Comparison of ENCODE assay signal across 1 cellular context in genomic region chr4:55729306-55730142, GRCh38.
TF ChIP-seq lines count a peak whose summit lies in the region.

No MANE protein-coding gene starts in this region.

TF ChIP-seq in K562, 482 proteins besides CTCF, POLR2A, EP300 and RAD21 (continued from another document and continues in another):
- TF ChIP-seq YBX1 (IDR thresholded peaks at IDR 0.05): no peak
- no peak for TF ChIP-seq BRF1 (IDR thresholded peaks at IDR 0.05; ENCODE audit: borderline replicate concordance, extremely low read depth, insufficient read length)
- no peak for TF ChIP-seq KDM2B (CRISPR knock-in tag; IDR thresholded peaks at IDR 0.05)
- TF ChIP-seq SIN3B (IDR thresholded peaks at IDR 0.05; ENCODE audit: low read depth): no peak
- no peak for TF ChIP-seq ZNF668 (CRISPR knock-in tag; IDR thresholded peaks at IDR 0.05)
- no peak for TF ChIP-seq RBM15 (IDR thresholded peaks at IDR 0.05; ENCODE audit: insufficient read depth, low read length)
- no peak for TF ChIP-seq HCFC1 (IDR thresholded peaks at IDR 0.05; ENCODE audit: low read depth, low read length)
- peak; percentile 77 for TF ChIP-seq NEUROD1 (IDR thresholded peaks at IDR 0.05; ENCODE audit: borderline replicate concordance, low read depth, low read length, partially characterized antibody)
- TF ChIP-seq CXXC5 (CRISPR knock-in tag; IDR thresholded peaks at IDR 0.05): peak; percentile 51
- no peak for TF ChIP-seq CBFB (CRISPR knock-in tag; IDR thresholded peaks at IDR 0.05)
- no peak for TF ChIP-seq ZNF253 (CRISPR knock-in tag; conservative IDR thresholded peaks at IDR 0.05)
- peak; percentile 76 for TF ChIP-seq ZNF644 (tag; IDR thresholded peaks at IDR 0.05; ENCODE audit: low read depth)
- peak; percentile 64 for TF ChIP-seq CBFA2T2 (conservative IDR thresholded peaks at IDR 0.05)
- TF ChIP-seq, protein P1, sequence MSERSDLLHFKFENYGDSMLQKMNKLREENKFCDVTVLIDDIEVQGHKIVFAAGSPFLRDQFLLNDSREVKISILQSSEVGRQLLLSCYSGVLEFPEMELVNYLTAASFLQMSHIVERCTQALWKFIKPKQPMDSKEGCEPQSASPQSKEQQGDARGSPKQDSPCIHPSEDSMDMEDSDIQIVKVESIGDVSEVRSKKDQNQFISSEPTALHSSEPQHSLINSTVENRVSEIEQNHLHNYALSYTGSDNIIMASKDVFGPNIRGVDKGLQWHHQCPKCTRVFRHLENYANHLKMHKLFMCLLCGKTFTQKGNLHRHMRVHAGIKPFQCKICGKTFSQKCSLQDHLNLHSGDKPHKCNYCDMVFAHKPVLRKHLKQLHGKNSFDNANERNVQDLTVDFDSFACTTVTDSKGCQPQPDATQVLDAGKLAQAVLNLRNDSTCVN (CRISPR knock-in tag; IDR thresholded peaks at IDR 0.05): no peak
- TF ChIP-seq ZNF785 (CRISPR knock-in tag; IDR thresholded peaks at IDR 0.05): no peak
- TF ChIP-seq CBX3 (IDR thresholded peaks at IDR 0.05; ENCODE audit: borderline replicate concordance in 1 of 2, low read length in 2 of 2): peak in 1 of 2 experiments; percentile 21; a peak in 1 of 3 replicates
- no peak for TF ChIP-seq POLR3G (IDR thresholded peaks at IDR 0.05; ENCODE audit: extremely low read depth, insufficient read length, insufficient replicate concordance)
- TF ChIP-seq ADNP (tag; IDR thresholded peaks at IDR 0.05): no peak
- TF ChIP-seq, protein P2, sequence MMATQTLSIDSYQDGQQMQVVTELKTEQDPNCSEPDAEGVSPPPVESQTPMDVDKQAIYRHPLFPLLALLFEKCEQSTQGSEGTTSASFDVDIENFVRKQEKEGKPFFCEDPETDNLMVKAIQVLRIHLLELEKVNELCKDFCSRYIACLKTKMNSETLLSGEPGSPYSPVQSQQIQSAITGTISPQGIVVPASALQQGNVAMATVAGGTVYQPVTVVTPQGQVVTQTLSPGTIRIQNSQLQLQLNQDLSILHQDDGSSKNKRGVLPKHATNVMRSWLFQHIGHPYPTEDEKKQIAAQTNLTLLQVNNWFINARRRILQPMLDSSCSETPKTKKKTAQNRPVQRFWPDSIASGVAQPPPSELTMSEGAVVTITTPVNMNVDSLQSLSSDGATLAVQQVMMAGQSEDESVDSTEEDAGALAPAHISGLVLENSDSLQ (IDR thresholded peaks at IDR 0.05): no peak
- TF ChIP-seq ZNF586 (CRISPR knock-in tag; conservative IDR thresholded peaks at IDR 0.05): no peak
- no peak for TF ChIP-seq NR1H2 (CRISPR knock-in tag; IDR thresholded peaks at IDR 0.05)
- TF ChIP-seq ELF2 (CRISPR knock-in tag; IDR thresholded peaks at IDR 0.05): no peak
- TF ChIP-seq SREBF1 (IDR thresholded peaks at IDR 0.05; ENCODE audit: borderline replicate concordance, low read depth, low read length): peak; percentile 48; the same call in 1 of the 2 replicates
- no peak for TF ChIP-seq NFE2L1 (tag; IDR thresholded peaks at IDR 0.05; ENCODE audit: borderline replicate concordance, low read depth)
- peak; percentile 68 to 89; a peak in 3 of 4 replicates for TF ChIP-seq RCOR1 (IDR thresholded peaks at IDR 0.05; ENCODE audit: borderline replicate concordance in 1 of 2, low read depth in 2 of 2, low read length in 2 of 2)
- TF ChIP-seq ZNF583 (CRISPR knock-in tag; IDR thresholded peaks at IDR 0.05): no peak
- TF ChIP-seq ETS2 (tag; IDR thresholded peaks at IDR 0.05; ENCODE audit: borderline replicate concordance, poor library complexity, severe bottlenecking): no peak
- no peak for TF ChIP-seq PHF21A (IDR thresholded peaks at IDR 0.05; ENCODE audit: borderline replicate concordance, low read depth)
- TF ChIP-seq SPI1 (IDR thresholded peaks at IDR 0.05; ENCODE audit: borderline replicate concordance, low read depth, low read length): no peak
- peak; percentile 81 for TF ChIP-seq TCF3 (CRISPR knock-in tag; IDR thresholded peaks at IDR 0.05)
- TF ChIP-seq ZNF830 (CRISPR knock-in tag; IDR thresholded peaks at IDR 0.05): no peak
- no peak for TF ChIP-seq RBM17 (IDR thresholded peaks at IDR 0.05; ENCODE audit: borderline replicate concordance, low read depth, low read length)
- no peak; the same call in 1 of the 2 replicates for TF ChIP-seq ZNF197 (CRISPR knock-in tag; IDR thresholded peaks at IDR 0.05; ENCODE audit: low read depth)
- no peak for TF ChIP-seq ZNF551 (CRISPR knock-in tag; IDR thresholded peaks at IDR 0.05)
- TF ChIP-seq CSDE1 (IDR thresholded peaks at IDR 0.05): no peak
- TF ChIP-seq DACH1 (IDR thresholded peaks at IDR 0.05; ENCODE audit: partially characterized antibody): peak; percentile 52
- peak; percentile 55; the same call in 1 of the 2 replicates for TF ChIP-seq NBN (IDR thresholded peaks at IDR 0.05; ENCODE audit: low read depth)
- TF ChIP-seq RNF2 (IDR thresholded peaks at IDR 0.05): peak; percentile 99
- TF ChIP-seq POLR3A (IDR thresholded peaks at IDR 0.05; ENCODE audit: borderline replicate concordance, extremely low read depth, insufficient read depth, insufficient read length): no peak
- peak; percentile 86 for TF ChIP-seq BRD9 (IDR thresholded peaks at IDR 0.05; ENCODE audit: low read depth, partially characterized antibody)
- no peak for TF ChIP-seq HBP1 (CRISPR knock-in tag; IDR thresholded peaks at IDR 0.05)
- no peak for TF ChIP-seq ZNF431 (CRISPR knock-in tag; IDR thresholded peaks at IDR 0.05)
- TF ChIP-seq, protein P3, sequence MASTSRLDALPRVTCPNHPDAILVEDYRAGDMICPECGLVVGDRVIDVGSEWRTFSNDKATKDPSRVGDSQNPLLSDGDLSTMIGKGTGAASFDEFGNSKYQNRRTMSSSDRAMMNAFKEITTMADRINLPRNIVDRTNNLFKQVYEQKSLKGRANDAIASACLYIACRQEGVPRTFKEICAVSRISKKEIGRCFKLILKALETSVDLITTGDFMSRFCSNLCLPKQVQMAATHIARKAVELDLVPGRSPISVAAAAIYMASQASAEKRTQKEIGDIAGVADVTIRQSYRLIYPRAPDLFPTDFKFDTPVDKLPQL (IDR thresholded peaks at IDR 0.05; ENCODE audit: extremely low read depth, insufficient read length): no peak
- TF ChIP-seq, protein P4, sequence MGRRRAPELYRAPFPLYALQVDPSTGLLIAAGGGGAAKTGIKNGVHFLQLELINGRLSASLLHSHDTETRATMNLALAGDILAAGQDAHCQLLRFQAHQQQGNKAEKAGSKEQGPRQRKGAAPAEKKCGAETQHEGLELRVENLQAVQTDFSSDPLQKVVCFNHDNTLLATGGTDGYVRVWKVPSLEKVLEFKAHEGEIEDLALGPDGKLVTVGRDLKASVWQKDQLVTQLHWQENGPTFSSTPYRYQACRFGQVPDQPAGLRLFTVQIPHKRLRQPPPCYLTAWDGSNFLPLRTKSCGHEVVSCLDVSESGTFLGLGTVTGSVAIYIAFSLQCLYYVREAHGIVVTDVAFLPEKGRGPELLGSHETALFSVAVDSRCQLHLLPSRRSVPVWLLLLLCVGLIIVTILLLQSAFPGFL (CRISPR knock-in tag; IDR thresholded peaks at IDR 0.05): no peak
- no peak for TF ChIP-seq ATF2 (CRISPR knock-in tag; IDR thresholded peaks at IDR 0.05)
- TF ChIP-seq XRCC3 (IDR thresholded peaks at IDR 0.05): no peak
- peak; percentile 72 for TF ChIP-seq ATF7 (IDR thresholded peaks at IDR 0.05)
- TF ChIP-seq MAFK (IDR thresholded peaks at IDR 0.05; ENCODE audit: low read length): no peak
- TF ChIP-seq KLF10 (CRISPR knock-in tag; IDR thresholded peaks at IDR 0.05): no peak
- TF ChIP-seq, protein P5, sequence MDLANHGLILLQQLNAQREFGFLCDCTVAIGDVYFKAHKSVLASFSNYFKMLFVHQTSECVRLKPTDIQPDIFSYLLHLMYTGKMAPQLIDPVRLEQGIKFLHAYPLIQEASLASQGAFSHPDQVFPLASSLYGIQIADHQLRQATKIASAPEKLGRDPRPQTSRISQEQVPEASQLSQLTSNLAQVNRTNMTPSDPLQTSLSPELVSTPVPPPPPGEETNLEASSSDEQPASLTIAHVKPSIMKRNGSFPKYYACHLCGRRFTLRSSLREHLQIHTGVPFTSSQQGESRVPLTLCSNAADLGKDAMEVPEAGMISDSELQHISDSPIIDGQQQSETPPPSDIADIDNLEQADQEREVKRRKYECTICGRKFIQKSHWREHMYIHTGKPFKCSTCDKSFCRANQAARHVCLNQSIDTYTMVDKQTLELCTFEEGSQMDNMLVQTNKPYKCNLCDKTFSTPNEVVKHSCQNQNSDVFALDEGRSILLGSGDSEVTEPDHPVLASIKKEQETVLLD (IDR thresholded peaks at IDR 0.05): peak; percentile 74; the same call in 1 of the 2 replicates
- TF ChIP-seq, protein P6, sequence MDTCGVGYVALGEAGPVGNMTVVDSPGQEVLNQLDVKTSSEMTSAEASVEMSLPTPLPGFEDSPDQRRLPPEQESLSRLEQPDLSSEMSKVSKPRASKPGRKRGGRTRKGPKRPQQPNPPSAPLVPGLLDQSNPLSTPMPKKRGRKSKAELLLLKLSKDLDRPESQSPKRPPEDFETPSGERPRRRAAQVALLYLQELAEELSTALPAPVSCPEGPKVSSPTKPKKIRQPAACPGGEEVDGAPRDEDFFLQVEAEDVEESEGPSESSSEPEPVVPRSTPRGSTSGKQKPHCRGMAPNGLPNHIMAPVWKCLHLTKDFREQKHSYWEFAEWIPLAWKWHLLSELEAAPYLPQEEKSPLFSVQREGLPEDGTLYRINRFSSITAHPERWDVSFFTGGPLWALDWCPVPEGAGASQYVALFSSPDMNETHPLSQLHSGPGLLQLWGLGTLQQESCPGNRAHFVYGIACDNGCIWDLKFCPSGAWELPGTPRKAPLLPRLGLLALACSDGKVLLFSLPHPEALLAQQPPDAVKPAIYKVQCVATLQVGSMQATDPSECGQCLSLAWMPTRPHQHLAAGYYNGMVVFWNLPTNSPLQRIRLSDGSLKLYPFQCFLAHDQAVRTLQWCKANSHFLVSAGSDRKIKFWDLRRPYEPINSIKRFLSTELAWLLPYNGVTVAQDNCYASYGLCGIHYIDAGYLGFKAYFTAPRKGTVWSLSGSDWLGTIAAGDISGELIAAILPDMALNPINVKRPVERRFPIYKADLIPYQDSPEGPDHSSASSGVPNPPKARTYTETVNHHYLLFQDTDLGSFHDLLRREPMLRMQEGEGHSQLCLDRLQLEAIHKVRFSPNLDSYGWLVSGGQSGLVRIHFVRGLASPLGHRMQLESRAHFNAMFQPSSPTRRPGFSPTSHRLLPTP (IDR thresholded peaks at IDR 0.05; ENCODE audit: borderline replicate concordance, extremely low read depth, insufficient read length): no peak
- TF ChIP-seq TAF15 (IDR thresholded peaks at IDR 0.05; ENCODE audit: low read depth, low read length): no peak
- peak; percentile 87; the same call in 1 of the 2 replicates for TF ChIP-seq RUNX1 (IDR thresholded peaks at IDR 0.05; ENCODE audit: low read depth)
- TF ChIP-seq ZNF444 (CRISPR knock-in tag; IDR thresholded peaks at IDR 0.05): no peak
- TF ChIP-seq NCOA4 (IDR thresholded peaks at IDR 0.05; ENCODE audit: partially characterized antibody): no peak
- TF ChIP-seq ZNF23 (CRISPR knock-in tag; IDR thresholded peaks at IDR 0.05): no peak
- TF ChIP-seq, protein P7, sequence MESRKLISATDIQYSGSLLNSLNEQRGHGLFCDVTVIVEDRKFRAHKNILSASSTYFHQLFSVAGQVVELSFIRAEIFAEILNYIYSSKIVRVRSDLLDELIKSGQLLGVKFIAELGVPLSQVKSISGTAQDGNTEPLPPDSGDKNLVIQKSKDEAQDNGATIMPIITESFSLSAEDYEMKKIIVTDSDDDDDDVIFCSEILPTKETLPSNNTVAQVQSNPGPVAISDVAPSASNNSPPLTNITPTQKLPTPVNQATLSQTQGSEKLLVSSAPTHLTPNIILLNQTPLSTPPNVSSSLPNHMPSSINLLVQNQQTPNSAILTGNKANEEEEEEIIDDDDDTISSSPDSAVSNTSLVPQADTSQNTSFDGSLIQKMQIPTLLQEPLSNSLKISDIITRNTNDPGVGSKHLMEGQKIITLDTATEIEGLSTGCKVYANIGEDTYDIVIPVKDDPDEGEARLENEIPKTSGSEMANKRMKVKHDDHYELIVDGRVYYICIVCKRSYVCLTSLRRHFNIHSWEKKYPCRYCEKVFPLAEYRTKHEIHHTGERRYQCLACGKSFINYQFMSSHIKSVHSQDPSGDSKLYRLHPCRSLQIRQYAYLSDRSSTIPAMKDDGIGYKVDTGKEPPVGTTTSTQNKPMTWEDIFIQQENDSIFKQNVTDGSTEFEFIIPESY (CRISPR knock-in tag; IDR thresholded peaks at IDR 0.05): no peak
- TF ChIP-seq FOXP1 (CRISPR knock-in tag; IDR thresholded peaks at IDR 0.05): no peak
- TF ChIP-seq HEY1 (CRISPR knock-in tag; IDR thresholded peaks at IDR 0.05; ENCODE audit: borderline replicate concordance): no peak
- TF ChIP-seq ZNF75A (CRISPR knock-in tag; IDR thresholded peaks at IDR 0.05): no peak
- TF ChIP-seq E2F3 (CRISPR knock-in tag; IDR thresholded peaks at IDR 0.05): no peak
- TF ChIP-seq, protein P8, sequence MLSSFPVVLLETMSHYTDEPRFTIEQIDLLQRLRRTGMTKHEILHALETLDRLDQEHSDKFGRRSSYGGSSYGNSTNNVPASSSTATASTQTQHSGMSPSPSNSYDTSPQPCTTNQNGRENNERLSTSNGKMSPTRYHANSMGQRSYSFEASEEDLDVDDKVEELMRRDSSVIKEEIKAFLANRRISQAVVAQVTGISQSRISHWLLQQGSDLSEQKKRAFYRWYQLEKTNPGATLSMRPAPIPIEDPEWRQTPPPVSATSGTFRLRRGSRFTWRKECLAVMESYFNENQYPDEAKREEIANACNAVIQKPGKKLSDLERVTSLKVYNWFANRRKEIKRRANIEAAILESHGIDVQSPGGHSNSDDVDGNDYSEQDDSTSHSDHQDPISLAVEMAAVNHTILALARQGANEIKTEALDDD (IDR thresholded peaks at IDR 0.05): peak; percentile 92
- TF ChIP-seq ZNF311 (CRISPR knock-in tag; IDR thresholded peaks at IDR 0.05): peak; percentile 10; the same call in 1 of the 2 replicates
- TF ChIP-seq NRF1 (conservative IDR thresholded peaks at IDR 0.05 in 1 of 2, IDR thresholded peaks at IDR 0.05 in 1 of 2): peak; percentile 90 to 92
